ENCODE assay signal across 26 cellular contexts in the genomic region with DNA sequence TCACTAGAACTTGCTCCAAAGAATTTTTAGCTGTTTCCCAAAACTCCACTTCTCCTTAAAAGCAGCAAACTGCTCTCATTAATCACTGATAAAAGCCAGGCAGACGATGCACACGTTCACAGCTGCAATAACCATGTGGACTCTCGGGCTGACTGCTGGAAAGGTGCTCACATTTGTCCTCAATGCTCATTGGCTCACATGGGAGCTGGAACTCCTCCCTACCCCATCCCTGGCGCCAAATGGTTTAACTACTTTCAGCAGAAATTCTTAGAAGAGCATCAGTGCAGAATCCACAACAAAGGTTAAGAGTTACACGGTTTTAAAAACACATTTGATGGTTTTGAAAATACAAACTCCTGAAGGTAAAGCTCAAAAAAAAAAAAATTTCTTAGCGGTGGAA.
DNase-seq lines count a peak whose midpoint lies in the region; ATAC-seq lines count a peak whose summit lies in the region.
"Had no signal": no experiment of that assay in that cellular context is flagged by ENCODE, and none has a peak within 500 bp of the region (broad histone marks: within the 10 kb centered on the region; RNA-seq: fewer than 3 reads in every experiment).

No MANE protein-coding gene starts in this region.

- H3K36me3 ChIP-seq in neuronal stem cell (replicated peaks in 1 of 2; ENCODE audit: control insufficient read depth in 2 of 2, insufficient read depth in 2 of 2, low read length in 2 of 2), result peaks cover 19 to 75% of the 10 kb centered on the region in 2 donors

- H3K4me1 ChIP-seq in neuronal stem cell (ENCODE audit: control insufficient read depth in 2 of 2, insufficient read depth in 1 of 2, low read depth in 1 of 2, low read length in 2 of 2), result peaks cover 0 to 15% of the 10 kb centered on the region in 2 donors
- H3K4me1 ChIP-seq: BE2C had no signal

- H3K79me1 ChIP-seq in neuronal stem cell (ENCODE audit: low read depth, low read length), result no peaks in the 10 kb centered on the region

- H3K4me1 Mint-ChIP-seq in activated CD4-positive, alpha-beta T cell treated with anti-CD3 and anti-CD28 coated beads, Interleukin-2, amount 10 ng/mL, durations not matched to agents 24 days and 14 days, result peaks cover 27% of the 10 kb centered on the region
- peaks cover 8% of the 10 kb centered on the region for H3K4me1 Mint-ChIP-seq in activated T-helper 17 cell treated with anti-CD3 and anti-CD28 coated beads, Interleukin-2, amount 50 U/mL, for 72 hours

- no peak overlapping the region for H4K8ac ChIP-seq in neuronal stem cell (ENCODE audit: low read depth, low read length)

- intact Hi-C loops in activated CD4-positive, alpha-beta T cell treated with anti-CD3 and anti-CD28 coated beads, Interleukin-2, amount 10 ng/mL, durations not matched to agents 24 days and 14 days (cut with micrococcal nuclease), result no loop called here

- peak overlapping the region; percentile 64 for H3K27ac Mint-ChIP-seq in activated CD4-positive, alpha-beta T cell treated with anti-CD3 and anti-CD28 coated beads, Interleukin-2, amount 10 ng/mL, durations not matched to agents 24 days and 14 days
- peak overlapping the region; percentile 25 for H3K27ac Mint-ChIP-seq in activated T-helper 17 cell treated with anti-CD3 and anti-CD28 coated beads, Interleukin-2, amount 50 U/mL, for 72 hours

- H3K23ac ChIP-seq in neuronal stem cell (ENCODE audit: low read depth, low read length, poor library complexity), result peak overlapping the region; percentile 71

- DNase-seq in activated CD4-positive, alpha-beta T cell treated with anti-CD3 and anti-CD28 coated beads, Interleukin-2, amount 10 ng/mL, durations not matched to agents 24 days and 14 days, result peak; percentile 79
- no peak for DNase-seq in activated CD4-positive, alpha-beta T cell treated with anti-CD3 and anti-CD28 coated beads for 48 hours
- peak; percentile 3 for DNase-seq in Jurkat, Clone E6-1 (ENCODE audit: low read depth, low spot score)
- DNase-seq in neuronal stem cell (ENCODE audit: low spot score), result no peak
- no peak for DNase-seq in HUDEP-2 (lab: John Stamatoyannopoulos, UW; ENCODE audit: unreplicated experiment in 76 of 76)
- DNase-seq in NCI-H748 (lab: John Stamatoyannopoulos, UW; ENCODE audit: unreplicated experiment), result no peak
- DNase-seq: 8988T; ACHN; BE2C; GOT3; HCEC 1CT; Kasumi-1; NCI-H1105; NCI-H1436 treated with DMSO at 0.1 percent for 48 hours; NCI-H187 treated with DMSO at 0.1 percent for 48 hours; NCI-H2171 treated with DMSO at 0.1 percent for 48 hours; NCI-H345; NCI-H524; NCI-H774; NK-92 treated with Interleukin-12 subunit alpha and Interleukin-12 subunit beta, amount 100 ng/mL, for 24 hours; PC-9; Right ventricle myocardium superior had no signal

- peak overlapping the region; percentile 34 for H3K4me3 Mint-ChIP-seq in activated CD4-positive, alpha-beta T cell treated with anti-CD3 and anti-CD28 coated beads, Interleukin-2, amount 10 ng/mL, durations not matched to agents 24 days and 14 days
- no peak overlapping the region for H3K4me3 Mint-ChIP-seq in activated T-helper 17 cell treated with anti-CD3 and anti-CD28 coated beads, Interleukin-2, amount 50 U/mL, for 72 hours

- H2AFZ ChIP-seq in neuronal stem cell (ENCODE audit: low read length), result no peak overlapping the region
- H2AFZ ChIP-seq: PC-9 had no signal

- H4K91ac ChIP-seq in neuronal stem cell (ENCODE audit: low read depth, low read length, poor library complexity), result no peak overlapping the region

- no peak overlapping the region for H3K4me3 ChIP-seq in Jurkat, Clone E6-1 (ENCODE audit: low read length)
- H3K4me3 ChIP-seq in neuronal stem cell (ENCODE audit: low read length in 2 of 2), result no peak overlapping the region
- H3K4me3 ChIP-seq: PC-9, SJSA1 had no signal

- no peak overlapping the region for H3K4ac ChIP-seq in neuronal stem cell (ENCODE audit: low read length)

- H2BK120ac ChIP-seq in neuronal stem cell (ENCODE audit: low read depth, low read length), result no peak overlapping the region

- no peak overlapping the region for H2AK5ac ChIP-seq in neuronal stem cell (ENCODE audit: low read depth, low read length)

- H3K27ac ChIP-seq in neuronal stem cell (replicated peaks; ENCODE audit: low read length), result no peak overlapping the region
- H3K27ac ChIP-seq: HL-60, PC-9, SJSA1 had no signal

- whole genome bisulfite sequencing in neuronal stem cell (ENCODE audit: extremely low coverage in 2 of 2, insufficient read length in 2 of 2, insufficient replicate concordance in 1 of 2), 2 donors, result no CpG with 5 or more reads among the region's 6 CpGs

- peaks cover 0 to 8% of the 10 kb centered on the region in 2 donors for H3K9me3 ChIP-seq in neuronal stem cell (replicated peaks in 1 of 2; ENCODE audit: control insufficient read depth in 2 of 2, insufficient read depth in 1 of 2, low read depth in 1 of 2, low read length in 2 of 2)
- H3K9me3 ChIP-seq: BE2C, SJSA1 had no signal

- ATAC-seq in activated T-helper 17 cell treated with anti-CD3 and anti-CD28 coated beads, Interleukin-2, amount 50 U/mL, for 72 hours (replicated peaks), result no peak
- ATAC-seq in GM21367 (IDR thresholded peaks at IDR 0.05; ENCODE audit: unreplicated experiment), result no peak

- H3K9me3 Mint-ChIP-seq in activated CD4-positive, alpha-beta T cell treated with anti-CD3 and anti-CD28 coated beads, Interleukin-2, amount 10 ng/mL, durations not matched to agents 24 days and 14 days, result no peaks in the 10 kb centered on the region
- H3K9me3 Mint-ChIP-seq in activated T-helper 17 cell treated with anti-CD3 and anti-CD28 coated beads, Interleukin-2, amount 50 U/mL, for 72 hours, result no peaks in the 10 kb centered on the region

- H3K4me2 ChIP-seq in neuronal stem cell (ENCODE audit: insufficient read depth, low read length, poor library complexity, severe bottlenecking), result no peak overlapping the region
- H3K4me2 ChIP-seq: PC-9 had no signal

- no peak overlapping the region for H2BK5ac ChIP-seq in neuronal stem cell (ENCODE audit: low read length)

- no peak overlapping the region for H3K14ac ChIP-seq in neuronal stem cell (ENCODE audit: low read length)

- H3K27me3 ChIP-seq in neuronal stem cell (ENCODE audit: control insufficient read depth in 3 of 3, insufficient read depth in 3 of 3, low read depth in 1 of 3, low read length in 3 of 3), result no peaks in the 10 kb centered on the region
- H3K27me3 ChIP-seq: BE2C, SJSA1 had no signal

- peaks cover 62% of the 10 kb centered on the region for H3K36me3 Mint-ChIP-seq in activated CD4-positive, alpha-beta T cell treated with anti-CD3 and anti-CD28 coated beads, Interleukin-2, amount 10 ng/mL, durations not matched to agents 24 days and 14 days (ENCODE audit: low read depth)
- H3K36me3 Mint-ChIP-seq in activated T-helper 17 cell treated with anti-CD3 and anti-CD28 coated beads, Interleukin-2, amount 50 U/mL, for 72 hours (ENCODE audit: low read depth), result peaks cover 97% of the 10 kb centered on the region

- no peak overlapping the region for H2BK12ac ChIP-seq in neuronal stem cell (ENCODE audit: low read length)

- no peaks in the 10 kb centered on the region for H3K27me3 Mint-ChIP-seq in activated CD4-positive, alpha-beta T cell treated with anti-CD3 and anti-CD28 coated beads, Interleukin-2, amount 10 ng/mL, durations not matched to agents 24 days and 14 days
- H3K27me3 Mint-ChIP-seq in activated T-helper 17 cell treated with anti-CD3 and anti-CD28 coated beads, Interleukin-2, amount 50 U/mL, for 72 hours, result no peaks in the 10 kb centered on the region

- H2BK15ac ChIP-seq in neuronal stem cell (ENCODE audit: low read length), result no peak overlapping the region

- no peak overlapping the region for H3K18ac ChIP-seq in neuronal stem cell (ENCODE audit: low read length)

- H3K9ac ChIP-seq in neuronal stem cell (ENCODE audit: low read depth, low read length, poor library complexity), result no peak overlapping the region

Comparison
In these comparisons a context has a peak if more than half of its experiments do, and no peak if none do; other contexts are left out.
1. DNase-seq: peak in activated CD4-positive, alpha-beta T cell treated with anti-CD3 and anti-CD28 coated beads, Interleukin-2, amount 10 ng/mL, durations not matched to agents 24 days and 14 days (single experiment) and Jurkat, Clone E6-1 (single experiment); none in activated CD4-positive, alpha-beta T cell treated with anti-CD3 and anti-CD28 coated beads for 48 hours (single experiment), neuronal stem cell (single experiment), HUDEP-2 (0 of 76) and NCI-H748 (single experiment).